ENCODE assay signal across 1 cellular context in genomic region chr15:85401108-85401765, GRCh38.
A peak's percentile ranks its signal among the peaks of the same experiment; 100 is the strongest.
TF ChIP-seq lines count a peak whose summit lies in the region.

No MANE protein-coding gene starts in this region.

TF ChIP-seq in HEK293, 187 proteins besides CTCF, POLR2A, EP300 and RAD21 (continued from another document):
- TF ChIP-seq ZBTB26 (tag by site-specific recombination; optimal IDR thresholded peaks at IDR 0.05) (no peak), OVOL3 (tag by site-specific recombination; IDR thresholded peaks at IDR 0.05) (0 out of 2 replicates have a peak, but pooled peaks have one; percentile 9)
